ENCODE assay signal across 1 cellular context in the genomic region with DNA sequence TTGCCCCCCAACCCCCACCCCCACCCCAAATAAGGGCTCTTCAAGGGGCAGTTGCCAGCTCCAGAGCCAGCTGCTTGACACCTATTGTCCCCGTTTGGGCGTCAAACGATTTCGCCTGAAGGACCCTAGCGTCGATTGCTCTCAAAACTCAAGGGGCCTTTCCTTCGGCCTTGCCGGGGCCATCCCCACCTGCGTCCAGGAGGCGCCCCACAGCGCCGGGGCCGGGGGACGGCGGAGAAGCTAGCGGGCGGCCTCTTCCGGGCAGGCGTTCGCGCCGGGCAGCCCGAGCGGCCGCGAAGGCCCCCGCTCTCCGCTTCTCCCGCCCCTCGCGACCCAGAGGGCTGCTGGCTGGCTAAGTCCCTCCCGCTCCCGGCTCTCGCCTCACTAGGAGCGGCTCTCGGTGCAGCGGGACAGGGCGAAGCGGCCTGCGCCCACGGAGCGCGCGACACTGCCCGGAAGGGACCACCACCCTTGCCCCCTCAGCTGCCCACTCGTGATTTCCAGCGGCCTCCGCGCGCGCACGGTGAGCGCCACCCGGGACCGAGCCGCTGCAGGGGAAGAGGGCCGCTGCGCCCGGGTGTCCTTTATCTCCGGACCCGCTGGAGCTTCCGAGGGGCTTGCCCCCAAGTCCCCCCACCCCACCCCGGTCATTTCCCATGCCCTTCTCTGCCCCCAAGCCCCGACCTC.
A peak's percentile ranks its signal among the peaks of the same experiment; 100 is the strongest.
TF ChIP-seq lines count a peak whose summit lies in the region.

A gene with protein sequence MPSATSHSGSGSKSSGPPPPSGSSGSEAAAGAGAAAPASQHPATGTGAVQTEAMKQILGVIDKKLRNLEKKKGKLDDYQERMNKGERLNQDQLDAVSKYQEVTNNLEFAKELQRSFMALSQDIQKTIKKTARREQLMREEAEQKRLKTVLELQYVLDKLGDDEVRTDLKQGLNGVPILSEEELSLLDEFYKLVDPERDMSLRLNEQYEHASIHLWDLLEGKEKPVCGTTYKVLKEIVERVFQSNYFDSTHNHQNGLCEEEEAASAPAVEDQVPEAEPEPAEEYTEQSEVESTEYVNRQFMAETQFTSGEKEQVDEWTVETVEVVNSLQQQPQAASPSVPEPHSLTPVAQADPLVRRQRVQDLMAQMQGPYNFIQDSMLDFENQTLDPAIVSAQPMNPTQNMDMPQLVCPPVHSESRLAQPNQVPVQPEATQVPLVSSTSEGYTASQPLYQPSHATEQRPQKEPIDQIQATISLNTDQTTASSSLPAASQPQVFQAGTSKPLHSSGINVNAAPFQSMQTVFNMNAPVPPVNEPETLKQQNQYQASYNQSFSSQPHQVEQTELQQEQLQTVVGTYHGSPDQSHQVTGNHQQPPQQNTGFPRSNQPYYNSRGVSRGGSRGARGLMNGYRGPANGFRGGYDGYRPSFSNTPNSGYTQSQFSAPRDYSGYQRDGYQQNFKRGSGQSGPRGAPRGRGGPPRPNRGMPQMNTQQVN (plus strand): TSS at position 383 of the 687 bp plus-strand sequence. CDS start 690 bp downstream, outside the sequence.

TF ChIP-seq in K562, 482 proteins besides CTCF, POLR2A, EP300 and RAD21 (continued from another document and continues in another):
- TF ChIP-seq, protein P1, sequence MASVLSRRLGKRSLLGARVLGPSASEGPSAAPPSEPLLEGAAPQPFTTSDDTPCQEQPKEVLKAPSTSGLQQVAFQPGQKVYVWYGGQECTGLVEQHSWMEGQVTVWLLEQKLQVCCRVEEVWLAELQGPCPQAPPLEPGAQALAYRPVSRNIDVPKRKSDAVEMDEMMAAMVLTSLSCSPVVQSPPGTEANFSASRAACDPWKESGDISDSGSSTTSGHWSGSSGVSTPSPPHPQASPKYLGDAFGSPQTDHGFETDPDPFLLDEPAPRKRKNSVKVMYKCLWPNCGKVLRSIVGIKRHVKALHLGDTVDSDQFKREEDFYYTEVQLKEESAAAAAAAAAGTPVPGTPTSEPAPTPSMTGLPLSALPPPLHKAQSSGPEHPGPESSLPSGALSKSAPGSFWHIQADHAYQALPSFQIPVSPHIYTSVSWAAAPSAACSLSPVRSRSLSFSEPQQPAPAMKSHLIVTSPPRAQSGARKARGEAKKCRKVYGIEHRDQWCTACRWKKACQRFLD (CRISPR knock-in tag; IDR thresholded peaks at IDR 0.05) = peak; percentile 86
- TF ChIP-seq, protein P2, sequence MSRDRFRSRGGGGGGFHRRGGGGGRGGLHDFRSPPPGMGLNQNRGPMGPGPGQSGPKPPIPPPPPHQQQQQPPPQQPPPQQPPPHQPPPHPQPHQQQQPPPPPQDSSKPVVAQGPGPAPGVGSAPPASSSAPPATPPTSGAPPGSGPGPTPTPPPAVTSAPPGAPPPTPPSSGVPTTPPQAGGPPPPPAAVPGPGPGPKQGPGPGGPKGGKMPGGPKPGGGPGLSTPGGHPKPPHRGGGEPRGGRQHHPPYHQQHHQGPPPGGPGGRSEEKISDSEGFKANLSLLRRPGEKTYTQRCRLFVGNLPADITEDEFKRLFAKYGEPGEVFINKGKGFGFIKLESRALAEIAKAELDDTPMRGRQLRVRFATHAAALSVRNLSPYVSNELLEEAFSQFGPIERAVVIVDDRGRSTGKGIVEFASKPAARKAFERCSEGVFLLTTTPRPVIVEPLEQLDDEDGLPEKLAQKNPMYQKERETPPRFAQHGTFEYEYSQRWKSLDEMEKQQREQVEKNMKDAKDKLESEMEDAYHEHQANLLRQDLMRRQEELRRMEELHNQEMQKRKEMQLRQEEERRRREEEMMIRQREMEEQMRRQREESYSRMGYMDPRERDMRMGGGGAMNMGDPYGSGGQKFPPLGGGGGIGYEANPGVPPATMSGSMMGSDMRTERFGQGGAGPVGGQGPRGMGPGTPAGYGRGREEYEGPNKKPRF (IDR thresholded peaks at IDR 0.05; ENCODE audit: low read depth, low read length) = no peak
- TF ChIP-seq BRD9 (IDR thresholded peaks at IDR 0.05; ENCODE audit: low read depth, partially characterized antibody) = no peak
- TF ChIP-seq CCAR2 (IDR thresholded peaks at IDR 0.05; ENCODE audit: low read depth, low read length) = no peak
- no peak for TF ChIP-seq ETV1 (tag; conservative IDR thresholded peaks at IDR 0.05; ENCODE audit: low read depth)
- TF ChIP-seq DPF2 (IDR thresholded peaks at IDR 0.05) = no peak; the same call in 1 of the 2 replicates
- TF ChIP-seq ASH1L (IDR thresholded peaks at IDR 0.05; ENCODE audit: borderline replicate concordance, low read depth, partially characterized antibody) = no peak
- TF ChIP-seq, protein P3, sequence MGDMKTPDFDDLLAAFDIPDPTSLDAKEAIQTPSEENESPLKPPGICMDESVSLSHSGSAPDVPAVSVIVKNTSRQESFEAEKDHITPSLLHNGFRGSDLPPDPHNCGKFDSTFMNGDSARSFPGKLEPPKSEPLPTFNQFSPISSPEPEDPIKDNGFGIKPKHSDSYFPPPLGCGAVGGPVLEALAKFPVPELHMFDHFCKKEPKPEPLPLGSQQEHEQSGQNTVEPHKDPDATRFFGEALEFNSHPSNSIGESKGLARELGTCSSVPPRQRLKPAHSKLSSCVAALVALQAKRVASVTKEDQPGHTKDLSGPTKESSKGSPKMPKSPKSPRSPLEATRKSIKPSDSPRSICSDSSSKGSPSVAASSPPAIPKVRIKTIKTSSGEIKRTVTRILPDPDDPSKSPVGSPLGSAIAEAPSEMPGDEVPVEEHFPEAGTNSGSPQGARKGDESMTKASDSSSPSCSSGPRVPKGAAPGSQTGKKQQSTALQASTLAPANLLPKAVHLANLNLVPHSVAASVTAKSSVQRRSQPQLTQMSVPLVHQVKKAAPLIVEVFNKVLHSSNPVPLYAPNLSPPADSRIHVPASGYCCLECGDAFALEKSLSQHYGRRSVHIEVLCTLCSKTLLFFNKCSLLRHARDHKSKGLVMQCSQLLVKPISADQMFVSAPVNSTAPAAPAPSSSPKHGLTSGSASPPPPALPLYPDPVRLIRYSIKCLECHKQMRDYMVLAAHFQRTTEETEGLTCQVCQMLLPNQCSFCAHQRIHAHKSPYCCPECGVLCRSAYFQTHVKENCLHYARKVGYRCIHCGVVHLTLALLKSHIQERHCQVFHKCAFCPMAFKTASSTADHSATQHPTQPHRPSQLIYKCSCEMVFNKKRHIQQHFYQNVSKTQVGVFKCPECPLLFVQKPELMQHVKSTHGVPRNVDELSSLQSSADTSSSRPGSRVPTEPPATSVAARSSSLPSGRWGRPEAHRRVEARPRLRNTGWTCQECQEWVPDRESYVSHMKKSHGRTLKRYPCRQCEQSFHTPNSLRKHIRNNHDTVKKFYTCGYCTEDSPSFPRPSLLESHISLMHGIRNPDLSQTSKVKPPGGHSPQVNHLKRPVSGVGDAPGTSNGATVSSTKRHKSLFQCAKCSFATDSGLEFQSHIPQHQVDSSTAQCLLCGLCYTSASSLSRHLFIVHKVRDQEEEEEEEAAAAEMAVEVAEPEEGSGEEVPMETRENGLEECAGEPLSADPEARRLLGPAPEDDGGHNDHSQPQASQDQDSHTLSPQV (IDR thresholded peaks at IDR 0.05) = peak; percentile 37; the same call in 1 of the 2 replicates
- TF ChIP-seq, protein P4, sequence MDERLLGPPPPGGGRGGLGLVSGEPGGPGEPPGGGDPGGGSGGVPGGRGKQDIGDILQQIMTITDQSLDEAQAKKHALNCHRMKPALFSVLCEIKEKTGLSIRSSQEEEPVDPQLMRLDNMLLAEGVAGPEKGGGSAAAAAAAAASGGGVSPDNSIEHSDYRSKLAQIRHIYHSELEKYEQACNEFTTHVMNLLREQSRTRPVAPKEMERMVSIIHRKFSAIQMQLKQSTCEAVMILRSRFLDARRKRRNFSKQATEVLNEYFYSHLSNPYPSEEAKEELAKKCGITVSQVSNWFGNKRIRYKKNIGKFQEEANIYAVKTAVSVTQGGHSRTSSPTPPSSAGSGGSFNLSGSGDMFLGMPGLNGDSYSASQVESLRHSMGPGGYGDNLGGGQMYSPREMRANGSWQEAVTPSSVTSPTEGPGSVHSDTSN (CRISPR knock-in tag; IDR thresholded peaks at IDR 0.05; ENCODE audit: low read depth) = no peak
- TF ChIP-seq, protein P4 (tag; conservative IDR thresholded peaks at IDR 0.05; ENCODE audit: low read depth) = no peak
- TF ChIP-seq KDM4B (IDR thresholded peaks at IDR 0.05; ENCODE audit: borderline replicate concordance in 2 of 2, low read depth in 1 of 2) = no peak
- no peak for TF ChIP-seq ZNF253 (CRISPR knock-in tag; conservative IDR thresholded peaks at IDR 0.05)
- TF ChIP-seq TOE1 (IDR thresholded peaks at IDR 0.05; ENCODE audit: borderline replicate concordance) = peak; percentile 82; the same call in 1 of the 2 replicates
- TF ChIP-seq TOE1 (CRISPR knock-in tag; IDR thresholded peaks at IDR 0.05; ENCODE audit: borderline replicate concordance, low read depth) = peak; percentile 68; the same call in 1 of the 2 replicates
- TF ChIP-seq ZNF274 (IDR thresholded peaks at IDR 0.05; ENCODE audit: borderline replicate concordance, low read depth, low read length) = no peak; the same call in 1 of the 2 replicates
- no peak; a peak in 1 of 4 replicates for TF ChIP-seq HDAC1 (IDR thresholded peaks at IDR 0.05)
- TF ChIP-seq FOXK1 (CRISPR knock-in tag; IDR thresholded peaks at IDR 0.05; ENCODE audit: borderline replicate concordance) = peak; percentile 83; the same call in 1 of the 2 replicates
- TF ChIP-seq, protein P5, sequence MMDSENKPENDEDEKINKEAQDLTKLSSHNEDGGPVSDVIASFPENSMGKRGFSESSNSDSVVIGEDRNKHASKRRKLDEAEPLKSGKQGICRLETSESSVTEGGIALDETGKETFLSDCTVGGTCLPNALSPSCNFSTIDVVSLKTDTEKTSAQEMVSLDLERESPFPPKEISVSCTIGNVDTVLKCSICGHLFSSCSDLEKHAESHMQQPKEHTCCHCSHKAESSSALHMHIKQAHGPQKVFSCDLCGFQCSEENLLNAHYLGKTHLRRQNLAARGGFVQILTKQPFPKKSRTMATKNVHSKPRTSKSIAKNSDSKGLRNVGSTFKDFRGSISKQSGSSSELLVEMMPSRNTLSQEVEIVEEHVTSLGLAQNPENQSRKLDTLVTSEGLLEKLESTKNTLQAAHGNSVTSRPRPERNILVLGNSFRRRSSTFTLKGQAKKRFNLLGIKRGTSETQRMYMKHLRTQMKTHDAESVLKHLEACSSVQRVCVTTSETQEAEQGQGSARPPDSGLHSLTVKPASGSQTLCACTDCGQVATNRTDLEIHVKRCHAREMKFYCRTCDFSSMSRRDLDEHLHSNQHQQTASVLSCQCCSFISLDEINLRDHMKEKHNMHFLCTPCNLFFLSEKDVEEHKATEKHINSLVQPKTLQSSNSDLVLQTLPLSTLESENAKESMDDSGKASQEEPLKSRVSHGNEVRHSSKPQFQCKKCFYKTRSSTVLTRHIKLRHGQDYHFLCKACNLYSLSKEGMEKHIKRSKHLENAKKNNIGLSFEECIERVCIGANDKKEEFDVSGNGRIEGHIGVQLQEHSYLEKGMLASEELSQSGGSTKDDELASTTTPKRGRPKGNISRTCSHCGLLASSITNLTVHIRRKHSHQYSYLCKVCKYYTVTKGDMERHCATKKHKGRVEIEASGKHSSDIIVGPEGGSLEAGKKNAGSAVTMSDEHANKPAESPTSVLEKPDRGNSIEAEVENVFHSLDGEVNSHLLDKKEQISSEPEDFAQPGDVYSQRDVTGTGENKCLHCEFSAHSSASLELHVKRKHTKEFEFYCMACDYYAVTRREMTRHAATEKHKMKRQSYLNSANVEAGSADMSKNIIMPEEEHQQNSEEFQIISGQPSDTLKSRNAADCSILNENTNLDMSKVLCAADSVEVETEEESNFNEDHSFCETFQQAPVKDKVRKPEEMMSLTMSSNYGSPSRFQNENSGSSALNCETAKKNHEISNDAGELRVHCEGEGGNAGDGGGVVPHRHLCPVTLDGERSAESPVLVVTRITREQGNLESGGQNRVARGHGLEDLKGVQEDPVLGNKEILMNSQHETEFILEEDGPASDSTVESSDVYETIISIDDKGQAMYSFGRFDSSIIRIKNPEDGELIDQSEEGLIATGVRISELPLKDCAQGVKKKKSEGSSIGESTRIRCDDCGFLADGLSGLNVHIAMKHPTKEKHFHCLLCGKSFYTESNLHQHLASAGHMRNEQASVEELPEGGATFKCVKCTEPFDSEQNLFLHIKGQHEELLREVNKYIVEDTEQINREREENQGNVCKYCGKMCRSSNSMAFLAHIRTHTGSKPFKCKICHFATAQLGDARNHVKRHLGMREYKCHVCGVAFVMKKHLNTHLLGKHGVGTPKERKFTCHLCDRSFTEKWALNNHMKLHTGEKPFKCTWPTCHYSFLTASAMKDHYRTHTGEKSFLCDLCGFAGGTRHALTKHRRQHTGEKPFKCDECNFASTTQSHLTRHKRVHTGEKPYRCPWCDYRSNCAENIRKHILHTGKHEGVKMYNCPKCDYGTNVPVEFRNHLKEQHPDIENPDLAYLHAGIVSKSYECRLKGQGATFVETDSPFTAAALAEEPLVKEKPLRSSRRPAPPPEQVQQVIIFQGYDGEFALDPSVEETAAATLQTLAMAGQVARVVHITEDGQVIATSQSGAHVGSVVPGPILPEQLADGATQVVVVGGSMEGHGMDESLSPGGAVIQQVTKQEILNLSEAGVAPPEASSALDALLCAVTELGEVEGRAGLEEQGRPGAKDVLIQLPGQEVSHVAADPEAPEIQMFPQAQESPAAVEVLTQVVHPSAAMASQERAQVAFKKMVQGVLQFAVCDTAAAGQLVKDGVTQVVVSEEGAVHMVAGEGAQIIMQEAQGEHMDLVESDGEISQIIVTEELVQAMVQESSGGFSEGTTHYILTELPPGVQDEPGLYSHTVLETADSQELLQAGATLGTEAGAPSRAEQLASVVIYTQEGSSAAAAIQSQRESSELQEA (IDR thresholded peaks at IDR 0.05; ENCODE audit: low read depth) = no peak
- no peak for TF ChIP-seq ZNF408 (CRISPR knock-in tag; IDR thresholded peaks at IDR 0.05; ENCODE audit: low read depth)
- TF ChIP-seq PHB (CRISPR knock-in tag; IDR thresholded peaks at IDR 0.05) = no peak
- no peak for TF ChIP-seq ZNF3 (CRISPR knock-in tag; IDR thresholded peaks at IDR 0.05)
- no peak for TF ChIP-seq PTRF (tag; IDR thresholded peaks at IDR 0.05)
- no peak; the same call in 1 of the 2 replicates for TF ChIP-seq GATAD2A (IDR thresholded peaks at IDR 0.05)
- TF ChIP-seq, protein P6, sequence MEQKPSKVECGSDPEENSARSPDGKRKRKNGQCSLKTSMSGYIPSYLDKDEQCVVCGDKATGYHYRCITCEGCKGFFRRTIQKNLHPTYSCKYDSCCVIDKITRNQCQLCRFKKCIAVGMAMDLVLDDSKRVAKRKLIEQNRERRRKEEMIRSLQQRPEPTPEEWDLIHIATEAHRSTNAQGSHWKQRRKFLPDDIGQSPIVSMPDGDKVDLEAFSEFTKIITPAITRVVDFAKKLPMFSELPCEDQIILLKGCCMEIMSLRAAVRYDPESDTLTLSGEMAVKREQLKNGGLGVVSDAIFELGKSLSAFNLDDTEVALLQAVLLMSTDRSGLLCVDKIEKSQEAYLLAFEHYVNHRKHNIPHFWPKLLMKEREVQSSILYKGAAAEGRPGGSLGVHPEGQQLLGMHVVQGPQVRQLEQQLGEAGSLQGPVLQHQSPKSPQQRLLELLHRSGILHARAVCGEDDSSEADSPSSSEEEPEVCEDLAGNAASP (IDR thresholded peaks at IDR 0.05) = no peak
- TF ChIP-seq, protein P7, sequence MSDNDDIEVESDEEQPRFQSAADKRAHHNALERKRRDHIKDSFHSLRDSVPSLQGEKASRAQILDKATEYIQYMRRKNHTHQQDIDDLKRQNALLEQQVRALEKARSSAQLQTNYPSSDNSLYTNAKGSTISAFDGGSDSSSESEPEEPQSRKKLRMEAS (CRISPR knock-in tag; IDR thresholded peaks at IDR 0.05) = peak; percentile 89
- TF ChIP-seq RUNX1 (IDR thresholded peaks at IDR 0.05; ENCODE audit: low read depth) = no peak
- peak; percentile 69 for TF ChIP-seq SIN3B (IDR thresholded peaks at IDR 0.05; ENCODE audit: low read depth)
